ENCODE assay signal across 7 cellular contexts in the genomic region with DNA sequence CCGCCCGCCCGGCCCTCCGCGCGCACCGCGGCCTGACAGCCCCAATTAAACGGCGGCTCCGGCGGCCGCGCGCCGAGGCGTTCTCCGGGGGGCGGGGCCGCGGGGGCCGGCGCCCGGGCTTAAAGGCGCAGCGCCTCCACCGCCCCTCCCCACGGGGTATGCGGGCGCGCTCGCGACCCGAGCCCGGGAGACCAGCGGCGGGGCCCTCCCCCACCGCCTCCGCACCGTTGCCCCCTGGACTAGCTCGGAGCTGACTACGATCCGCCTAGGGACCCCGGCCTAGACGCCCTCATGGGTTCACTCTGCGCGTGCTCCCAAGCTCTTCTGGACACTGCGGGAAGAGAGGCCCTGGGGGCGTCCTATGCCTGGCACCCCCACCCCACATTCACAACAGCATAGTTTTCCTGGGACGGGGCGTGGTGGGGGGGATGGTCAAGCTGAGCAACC. TPM values are rescaled to one million over a fixed set of nuclear protein-coding genes. Genes with fewer than 3 reads are reported as not detected.
A peak's percentile ranks its signal among the peaks of the same experiment; 100 is the strongest.
DNase-seq lines count a peak whose midpoint lies in the region; ATAC-seq and TF ChIP-seq lines count a peak whose summit lies in the region.

A gene with protein sequence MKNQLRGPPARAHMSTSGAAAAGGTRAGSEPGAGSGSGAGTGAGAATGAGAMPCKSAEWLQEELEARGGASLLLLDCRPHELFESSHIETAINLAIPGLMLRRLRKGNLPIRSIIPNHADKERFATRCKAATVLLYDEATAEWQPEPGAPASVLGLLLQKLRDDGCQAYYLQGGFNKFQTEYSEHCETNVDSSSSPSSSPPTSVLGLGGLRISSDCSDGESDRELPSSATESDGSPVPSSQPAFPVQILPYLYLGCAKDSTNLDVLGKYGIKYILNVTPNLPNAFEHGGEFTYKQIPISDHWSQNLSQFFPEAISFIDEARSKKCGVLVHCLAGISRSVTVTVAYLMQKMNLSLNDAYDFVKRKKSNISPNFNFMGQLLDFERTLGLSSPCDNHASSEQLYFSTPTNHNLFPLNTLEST (minus strand): TSS at position 51 of the 447 bp plus-strand sequence. CDS start 205 bp downstream, outside the sequence.

- peak; percentile 32 for ATAC-seq in GM18505 (IDR thresholded peaks at IDR 0.05; ENCODE audit: unreplicated experiment)
- ATAC-seq in HG02840 (IDR thresholded peaks at IDR 0.05; ENCODE audit: low FRiP score, unreplicated experiment), result peak; percentile 23

- peak; percentile 59 for DNase-seq in NCI-H226
- peak; percentile 55 to 56 for DNase-seq in activated CD4-positive, alpha-beta T cell treated with anti-CD3 and anti-CD28 coated beads, Interleukin-2, amount 50 U/mL, for 4 hours
- peak; percentile 83 for DNase-seq in ecto neural progenitor cell (ENCODE audit: low spot score)
- peak; percentile 70 to 81 for DNase-seq in lung microvascular endothelial cell (ENCODE audit: low read depth in 2 of 2)
- DNase-seq in stimulated activated CD4-positive, alpha-beta T cell treated with anti-CD3 and anti-CD28 coated beads, TNF-alpha, amount 100 ng/mL, for 24 hours (ENCODE audit: low read depth in 3 of 3), result peak in 2 of 3 experiments; percentile 44 to 75

- TF ChIP-seq POLR2A in GM18505 (IDR thresholded peaks at IDR 0.05; ENCODE audit: borderline replicate concordance, extremely low read depth, insufficient read depth, insufficient read length), result no peak

RNA-seq across cellular contexts. Expression of the gene that starts here (rescaled TPM):
- total RNA-seq in lung microvascular endothelial cell, result 5.4 and 6.2 TPM in 2 replicates

Comparison
In these comparisons a context has a peak if more than half of its experiments do, and no peak if none do; other contexts are left out.
1. Peak in every context shown above with its lines: DNase-seq and ATAC-seq.